ENCODE assay signal across 8 cellular contexts in genomic region chr3:36969540-36970432, GRCh38. TPM values are rescaled to one million over a fixed set of nuclear protein-coding genes. Genes with fewer than 3 reads are reported as not detected.
A peak's percentile ranks its signal among the peaks of the same experiment; 100 is the strongest.
DNase-seq lines count a peak whose midpoint lies in the region; ATAC-seq, FAIRE-seq and TF ChIP-seq lines count a peak whose summit lies in the region.

No MANE protein-coding gene starts in this region.

- no peaks in the 10 kb centered on the region for H3K36me3 ChIP-seq in DND-41 (ENCODE audit: insufficient read depth, low read length)
- H3K36me3 ChIP-seq in heart right ventricle, result no peaks in the 10 kb centered on the region
- no peaks in the 10 kb centered on the region for H3K36me3 ChIP-seq in kidney (ENCODE audit: control insufficient read depth in 1 of 2, insufficient read depth in 2 of 2, low read length in 2 of 2)

- no peak overlapping the region for H3K4me3 Mint-ChIP-seq in activated T-cell treated with anti-CD3 and anti-CD28 coated beads, Interleukin-2, amount 50 U/mL, for 4 hours

- H3K27ac ChIP-seq in DND-41 (ENCODE audit: low read length) (peak overlapping the region; percentile 80), heart right ventricle (peak overlapping the region in 9 of 10 donors; percentile 26 to 72 (median 55)), kidney (ENCODE audit: low read depth in 2 of 2, low read length in 2 of 2) (no peak overlapping the region)

- H3K27me3 Mint-ChIP-seq in activated T-cell treated with anti-CD3 and anti-CD28 coated beads, Interleukin-2, amount 50 U/mL, for 4 hours (ENCODE audit: low read depth), result no peaks in the 10 kb centered on the region

- no peaks in the 10 kb centered on the region for H3K79me2 ChIP-seq in DND-41 (ENCODE audit: insufficient read depth, low read length)

- FAIRE-seq in kidney (lab: Jason Lieb, UNC), result no peak

- no peaks in the 10 kb centered on the region for H3K36me3 Mint-ChIP-seq in activated T-cell treated with anti-CD3 and anti-CD28 coated beads, Interleukin-2, amount 50 U/mL, for 4 hours (ENCODE audit: insufficient read depth)

- H3K27me3 ChIP-seq in DND-41 (ENCODE audit: insufficient read depth, low read length, poor library complexity), result no peaks in the 10 kb centered on the region
- no peaks in the 10 kb centered on the region for H3K27me3 ChIP-seq in heart right ventricle

- TF ChIP-seq CTCF in DND-41 (IDR thresholded peaks at IDR 0.05; ENCODE audit: borderline replicate concordance, extremely low read depth, low read length, poor library complexity, severe bottlenecking) (no peak), heart right ventricle (IDR thresholded peaks at IDR 0.05) (no peak), kidney (IDR thresholded peaks at IDR 0.05; ENCODE audit: borderline replicate concordance, extremely low read depth, insufficient read depth) (no peak)

- H3K4me2 ChIP-seq in DND-41 (ENCODE audit: insufficient read depth, low read length), result peak overlapping the region; percentile 58

- no peaks in the 10 kb centered on the region for H3K9me3 Mint-ChIP-seq in activated T-cell treated with anti-CD3 and anti-CD28 coated beads, Interleukin-2, amount 50 U/mL, for 4 hours

- H4K20me1 ChIP-seq in DND-41 (ENCODE audit: insufficient read depth, low read length), result no peaks in the 10 kb centered on the region

- DNase-seq in DND-41, result peak; percentile 81
- DNase-seq in NCI-H526 (lab: John Stamatoyannopoulos, UW), result peak; percentile 91
- no peak for DNase-seq in activated T-cell treated with anti-CD3 and anti-CD28 coated beads, Interleukin-2, amount 50 U/mL, for 4 hours
- DNase-seq in heart right ventricle, result peak in 1 of 2 donors; percentile 48
- DNase-seq in sciatic nerve (ENCODE audit: low spot score), result no peak
- no peak for DNase-seq in kidney

- H3K9me3 ChIP-seq in DND-41 (ENCODE audit: insufficient read depth, low read length, severe bottlenecking) (no peaks in the 10 kb centered on the region), heart right ventricle (no peaks in the 10 kb centered on the region), kidney (ENCODE audit: control insufficient read depth in 1 of 2, low read length in 2 of 2) (no peaks in the 10 kb centered on the region)

- WGBS in heart right ventricle, 2 donors, result 27 to 41% methylated on average over 3 to 4 of the region's 4 CpGs

- peaks cover 22% of the 10 kb centered on the region for H3K4me1 Mint-ChIP-seq in activated T-cell treated with anti-CD3 and anti-CD28 coated beads, Interleukin-2, amount 50 U/mL, for 4 hours (ENCODE audit: low read depth)

- intact Hi-C loops in heart right ventricle (cut with DNase I) (no loop called here), sciatic nerve (cut with DNase I) (no loop called here), kidney (cut with DNase I) (no loop called here)

- peak overlapping the region; percentile 60 for H2AFZ ChIP-seq in DND-41 (ENCODE audit: low read depth, low read length)

- peak overlapping the region in 1 of 2 experiments; percentile 23; a peak in 2 of 4 replicates for H3K4me3 ChIP-seq in DND-41 (ENCODE audit: low read depth in 1 of 2, low read length in 2 of 2)
- H3K4me3 ChIP-seq in heart right ventricle, result no peak overlapping the region
- no peak overlapping the region for H3K4me3 ChIP-seq in kidney (ENCODE audit: low read length in 2 of 2)

- peaks cover 38% of the 10 kb centered on the region for H3K4me1 ChIP-seq in DND-41 (ENCODE audit: insufficient read depth, low read length)
- H3K4me1 ChIP-seq in heart right ventricle, result peaks cover 0 to 18% (median 3%) of the 10 kb centered on the region in 9 donors
- H3K4me1 ChIP-seq in kidney (ENCODE audit: control insufficient read depth in 1 of 2, insufficient read depth in 1 of 2, low read depth in 1 of 2, low read length in 2 of 2), result no peaks in the 10 kb centered on the region

- peak; percentile 95 for ATAC-seq in DND-41 (ENCODE audit: insufficient read depth, low read depth)
- peak; percentile 99 for ATAC-seq in GM21381 (IDR thresholded peaks at IDR 0.05; ENCODE audit: unreplicated experiment)
- peak; percentile 99 for ATAC-seq in HG03520 (IDR thresholded peaks at IDR 0.05; ENCODE audit: unreplicated experiment)
- peak; percentile 96 to 99 for ATAC-seq in activated T-cell treated with anti-CD3 and anti-CD28 coated beads, Interleukin-2, amount 50 U/mL, for 4 hours
- ATAC-seq in heart right ventricle, result peak; percentile 86 to 99 (median 94)
- ATAC-seq in sciatic nerve, result peak; percentile 67

- H3K9ac ChIP-seq in DND-41 (ENCODE audit: low read depth, low read length) (peak overlapping the region; percentile 36), kidney (ENCODE audit: low read length in 2 of 2) (no peak overlapping the region)

RNA-seq across cellular contexts. Expression of gene EPM2AIP1, which starts 23.1 kb away (rescaled TPM):
- 1 to 10 TPM; 5.0 to 9.8 (median 7.2) TPM for total RNA-seq in activated T-cell treated with anti-CD3 and anti-CD28 coated beads, Interleukin-2, amount 50 U/mL, for 4 hours
- total RNA-seq in heart right ventricle (10 to 100 TPM; 21.0 to 36.3 (median 28.3) TPM), sciatic nerve (30.6 TPM), kidney (26.5 TPM)
- polyA plus RNA-seq in heart right ventricle (10 to 100 TPM in 1 of 2 donors, 1 to 10 TPM in 1; 6.1 to 13.6 TPM), kidney (ENCODE audit: insufficient read depth, low read depth, low replicate concordance) (7.4 TPM)

RNA-seq across cellular contexts. Expression of gene MLH1, which starts 23.5 kb away (rescaled TPM):
- total RNA-seq in activated T-cell treated with anti-CD3 and anti-CD28 coated beads, Interleukin-2, amount 50 U/mL, for 4 hours, result 10 to 100 TPM; 50.7 to 63.9 (median 56.2) TPM
- total RNA-seq in heart right ventricle, result 10 to 100 TPM; 48.8 to 61.7 (median 52.5) TPM
- 10 to 100 TPM; 26.0 to 29.5 TPM for polyA plus RNA-seq in heart right ventricle
- total RNA-seq in sciatic nerve, result 31.3 TPM
- 29.2 TPM for total RNA-seq in kidney
- 22.9 TPM for polyA plus RNA-seq in kidney (ENCODE audit: insufficient read depth, low read depth, low replicate concordance)

RNA-seq across cellular contexts. Expression of gene TRANK1, which starts 24.9 kb away (rescaled TPM):
- total RNA-seq in activated T-cell treated with anti-CD3 and anti-CD28 coated beads, Interleukin-2, amount 50 U/mL, for 4 hours, result 1 to 10 TPM; 2.2 to 3.8 (median 2.7) TPM
- 10 to 100 TPM in 1 of 10 donors, 1 to 10 TPM in 9; 2.5 to 20.8 (median 5.3) TPM for total RNA-seq in heart right ventricle
- 1 to 10 TPM; 1.3 to 3.6 TPM for polyA plus RNA-seq in heart right ventricle
- total RNA-seq in sciatic nerve, result 22.1 TPM
- total RNA-seq in kidney, result 21.4 TPM
- 1.2 TPM for polyA plus RNA-seq in kidney (ENCODE audit: insufficient read depth, low read depth, low replicate concordance)

Comparison
In these comparisons a context has a peak if more than half of its experiments do, and no peak if none do; other contexts are left out.
1. DNase-seq: peak in DND-41 (single experiment) and NCI-H526 (2 of 2); none in activated T-cell treated with anti-CD3 and anti-CD28 coated beads, Interleukin-2, amount 50 U/mL, for 4 hours (single experiment), sciatic nerve (single experiment) and kidney (single experiment).
2. H3K27ac ChIP-seq: peak in DND-41 (single experiment) and heart right ventricle (9 of 10); none in kidney (0 of 2).
3. Peak in every context shown above with its lines, with median percentiles within 50 percentile points of each other: ATAC-seq.